Comparison of ENCODE assay signal across 15 cellular contexts in genomic region chr12:89762498-89763170, GRCh38. TPM values are rescaled to one million over a fixed set of nuclear protein-coding genes. Genes with fewer than 3 reads are reported as not detected.
DNase-seq lines count a peak whose midpoint lies in the region; ATAC-seq, FAIRE-seq and TF ChIP-seq lines count a peak whose summit lies in the region.
"Had no signal": no experiment of that assay in that cellular context is flagged by ENCODE, and none has a peak within 500 bp of the region (broad histone marks: within the 10 kb centered on the region; RNA-seq: fewer than 3 reads in every experiment).

No MANE protein-coding gene starts in this region.

- intact Hi-C loops in Calu3 (cut with micrococcal nuclease; ENCODE audit: unreplicated experiment), result loop anchor here (5.0 kb wide), 1 partner anchor 200 kb away; no protein-coding TSS in a partner anchor

- H3K27me3 ChIP-seq in keratinocyte (ENCODE audit: control insufficient read depth, extremely low read depth, insufficient read depth, low read length), result no peaks in the 10 kb centered on the region
- H3K27me3 ChIP-seq: SJCRH30 had no signal

- no peaks in the 10 kb centered on the region for H3K79me2 ChIP-seq in keratinocyte (ENCODE audit: control insufficient read depth, insufficient read depth, low read length)

- BruUV-seq in Calu3 (replicated peaks; lab: Mats Ljungman, UMichigan), result no TSS peak

- peak overlapping the region; percentile 8 for H3K4me2 ChIP-seq in keratinocyte (ENCODE audit: control insufficient read depth, extremely low read depth, insufficient read depth, low read depth, low read length)

- H3K4me3 Mint-ChIP-seq in Calu3 (ENCODE audit: low read depth, unreplicated experiment), result no peak overlapping the region
- H3K4me3 Mint-ChIP-seq: activated naive CD4-positive, alpha-beta T cell treated with anti-CD3 and anti-CD28 coated beads, Interleukin-2, amount 10 ng/mL, durations not matched to agents 7 days and 5 days had no signal

- TF ChIP-seq CTCF in Calu3 (IDR thresholded peaks at IDR 0.05; ENCODE audit: unreplicated experiment) (no peak), keratinocyte (optimal IDR thresholded peaks at IDR 0.05 in 1 of 3, IDR thresholded peaks at IDR 0.05 in 1 of 3, conservative IDR thresholded peaks at IDR 0.05 in 1 of 3; ENCODE audit: extremely low read depth in 1 of 3, insufficient read depth in 2 of 3, low read length in 3 of 3) (no peak)

- H3K4me1 Mint-ChIP-seq in Calu3 (ENCODE audit: low read depth, unreplicated experiment), result peaks cover 18% of the 10 kb centered on the region

- dilution Hi-C loops in keratinocyte (cut with MboI; ENCODE audit: extremely low pct_ligation_motif_present, low sequenced_read_pairs), result no loop called here

- H3K9me1 ChIP-seq in keratinocyte (ENCODE audit: control insufficient read depth, extremely low read depth, insufficient read depth, low read length), result no peaks in the 10 kb centered on the region

- H3K27me3 Mint-ChIP-seq in Calu3 (ENCODE audit: unreplicated experiment), result no peaks in the 10 kb centered on the region
- H3K27me3 Mint-ChIP-seq: activated naive CD4-positive, alpha-beta T cell treated with anti-CD3 and anti-CD28 coated beads, Interleukin-2, amount 10 ng/mL, durations not matched to agents 7 days and 5 days had no signal

- no peak overlapping the region for H3K9ac ChIP-seq in keratinocyte (ENCODE audit: control insufficient read depth, extremely low read depth, insufficient read depth, low read length)

- DNase-seq in Calu3, result no peak
- peak; percentile 18 for DNase-seq in NCI-H460 (ENCODE audit: extremely low read depth, low read depth)
- no peak for DNase-seq in keratinocyte (ENCODE audit: low read depth, low spot score)
- DNase-seq in NCI-H82 treated with DMSO at 0.1 percent for 48 hours (lab: John Stamatoyannopoulos, UW; ENCODE audit: unreplicated experiment), result no peak
- no peak for DNase-seq in activated naive CD4-positive, alpha-beta T cell treated with Interleukin-2 at 50 U/mL for 16 hours
- DNase-seq in T-helper 9 cell, result no peak
- DNase-seq: activated naive CD4-positive, alpha-beta T cell treated with anti-CD3 and anti-CD28 coated beads, Interleukin-2, amount 10 ng/mL, durations not matched to agents 7 days and 5 days; DMS153; effector CD8-positive, alpha-beta T cell; NCI-H2029 treated with DMSO at 0.1 percent for 48 hours; NCI-H748 treated with DMSO at 0.1 percent for 48 hours had no signal

- no peaks in the 10 kb centered on the region for H3K9me3 ChIP-seq in keratinocyte (ENCODE audit: control insufficient read depth, low read depth, low read length)

- H3K4me1 ChIP-seq in keratinocyte (ENCODE audit: control insufficient read depth, extremely low read depth, insufficient read depth, low read length), result peaks cover 16% of the 10 kb centered on the region

- no peak overlapping the region for H2AFZ ChIP-seq in keratinocyte (ENCODE audit: control insufficient read depth, low read length)

- H3K36me3 Mint-ChIP-seq in Calu3 (ENCODE audit: insufficient read depth, unreplicated experiment), result peaks cover 8% of the 10 kb centered on the region
- H3K36me3 Mint-ChIP-seq: activated naive CD4-positive, alpha-beta T cell treated with anti-CD3 and anti-CD28 coated beads, Interleukin-2, amount 10 ng/mL, durations not matched to agents 7 days and 5 days had no signal

- CTCF ChIA-PET in Calu3 (lab: Charles Lee), result interaction anchor here (1.1 kb wide), 1 partner anchor 189 kb away, joined by 3 read pairs; no protein-coding TSS in a partner anchor

- no peak overlapping the region for H3K27ac ChIP-seq in keratinocyte (ENCODE audit: control insufficient read depth, insufficient read depth, low read length)
- H3K27ac ChIP-seq: HL-60, SJCRH30 had no signal

- H4K20me1 ChIP-seq in keratinocyte (ENCODE audit: control insufficient read depth, extremely low read depth, insufficient read depth, low read length), result no peaks in the 10 kb centered on the region

- no peaks in the 10 kb centered on the region for H3K36me3 ChIP-seq in keratinocyte (ENCODE audit: control insufficient read depth in 2 of 2, extremely low read depth in 1 of 2, insufficient read depth in 2 of 2, low read length in 2 of 2)
- H3K36me3 ChIP-seq: SJCRH30 had no signal

- FAIRE-seq in keratinocyte (lab: Jason Lieb, UNC), result peak; percentile 17

- no peak overlapping the region for H3K4me3 ChIP-seq in keratinocyte (ENCODE audit: control insufficient read depth in 2 of 3, extremely low read depth in 1 of 3, insufficient read depth in 2 of 3, low read depth in 1 of 3, low read length in 3 of 3)
- H3K4me3 ChIP-seq: SJCRH30 had no signal

- ATAC-seq in HG02623 (IDR thresholded peaks at IDR 0.05; ENCODE audit: unreplicated experiment), result peak; percentile 26
- no peak for ATAC-seq in GM21528 (IDR thresholded peaks at IDR 0.05; ENCODE audit: low FRiP score, unreplicated experiment)

- peak overlapping the region; percentile 81 for H3K27ac Mint-ChIP-seq in Calu3 (ENCODE audit: unreplicated experiment)
- H3K27ac Mint-ChIP-seq: activated naive CD4-positive, alpha-beta T cell treated with anti-CD3 and anti-CD28 coated beads, Interleukin-2, amount 10 ng/mL, durations not matched to agents 7 days and 5 days had no signal

- H3K9me3 Mint-ChIP-seq in Calu3 (ENCODE audit: low read depth, unreplicated experiment), result no peaks in the 10 kb centered on the region

RNA-seq across cellular contexts. Expression of gene ATP2B1, which starts 54.0 kb away (rescaled TPM):
- total RNA-seq in Calu3 (2022), result 73.6 and 77.3 TPM in 2 replicates
- total RNA-seq in NCI-H460 (2014; rRNA removed; shearing (Covaris generic)), result 201 and 228 TPM in 2 replicates
- 58.2 and 80.2 TPM in 2 replicates for polyA plus RNA-seq in NCI-H460 (2014; cell fraction: nucleus; rRNA removed)
- polyA plus RNA-seq in keratinocyte, result 16.4 to 24.6 TPM (median 16.8 TPM) in 3 replicates
- polyA plus RNA-seq in keratinocyte (2011; ENCODE audit: low read depth), result 25.9 TPM
- polyA plus RNA-seq in keratinocyte (2011; cell fraction: cytosol; rRNA removed), result 7.0 and 12.9 TPM in 2 replicates
- 42.6 and 56.0 TPM in 2 replicates for polyA plus RNA-seq in keratinocyte (2011; cell fraction: nucleus; rRNA removed)
- polyA plus RNA-seq in keratinocyte (2012; ENCODE audit: low replicate concordance), result 19.3 and 21.5 TPM in 2 replicates
- 7.5 to 50.0 TPM (median 24.9 TPM) in 3 replicates for polyA minus RNA-seq in keratinocyte
- 10.0 TPM for polyA minus RNA-seq in keratinocyte (2011; cell fraction: cytosol; rRNA and poly(A)+ RNA removed)
- polyA minus RNA-seq in keratinocyte (2011; cell fraction: nucleus; rRNA and poly(A)+ RNA removed), result 51.7 and 95.3 TPM in 2 replicates
